ENCODE assay signal across 8 cellular contexts in the genomic region with DNA sequence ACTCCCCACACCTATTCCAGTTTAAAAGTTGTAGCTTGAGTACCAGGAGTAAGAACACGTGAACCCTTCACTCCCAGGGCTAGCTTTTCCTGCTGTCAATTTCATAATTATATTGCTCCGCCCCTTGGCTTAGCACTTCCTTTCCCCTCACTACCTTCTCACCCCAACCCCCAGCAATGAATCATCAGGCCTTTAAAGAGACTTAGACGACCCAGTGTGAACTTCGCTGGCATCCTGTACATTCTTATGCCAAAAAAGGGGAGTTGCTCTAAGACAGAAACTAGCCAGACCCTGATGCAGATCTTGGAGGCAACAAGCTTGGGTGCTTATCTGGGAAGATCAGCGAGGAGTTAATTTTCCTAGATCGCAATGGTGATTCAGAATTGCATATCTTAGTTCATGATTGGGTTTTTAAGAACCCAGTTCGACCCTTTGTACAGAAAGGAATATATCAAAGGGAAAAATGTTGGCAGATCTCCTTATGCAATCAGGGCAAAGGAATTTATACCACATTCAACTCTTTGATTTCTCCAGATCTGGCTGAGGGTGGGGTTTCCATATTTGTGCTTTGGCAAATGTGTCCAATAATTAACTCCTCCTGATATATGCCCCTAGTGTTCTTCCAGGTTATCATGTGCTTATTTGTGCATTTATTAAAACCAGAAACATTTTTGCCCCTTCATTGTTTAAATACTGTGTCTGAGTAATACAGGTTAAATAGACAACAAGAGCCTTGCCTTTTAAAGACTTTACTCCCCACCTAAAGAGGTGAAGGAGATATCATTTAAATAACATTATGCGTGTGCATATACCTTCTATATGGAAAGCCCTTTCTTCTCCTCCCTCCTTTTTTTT. TPM values are rescaled to one million over a fixed set of nuclear protein-coding genes. Genes with fewer than 3 reads are reported as not detected.
DNase-seq lines count a peak whose midpoint lies in the region; ATAC-seq and TF ChIP-seq lines count a peak whose summit lies in the region.

No MANE protein-coding gene starts in this region.

- H3K36me3 ChIP-seq in Caco-2 (ENCODE audit: control insufficient read depth, insufficient read depth, low read length): no peaks in the 10 kb centered on the region

- intact Hi-C loops in Caco-2 (cut with micrococcal nuclease; ENCODE audit: unreplicated experiment): no loop called here

- H3K4me3 Mint-ChIP-seq in activated T-cell treated with anti-CD3 and anti-CD28 coated beads, Interleukin-2, amount 50 U/mL, for 4 hours: no peak overlapping the region
- H3K4me3 Mint-ChIP-seq in Caco-2 (ENCODE audit: unreplicated experiment): no peak overlapping the region

- ATAC-seq in activated T-cell treated with anti-CD3 and anti-CD28 coated beads, Interleukin-2, amount 50 U/mL, for 4 hours: peak; percentile 83
- ATAC-seq in HG03039 (IDR thresholded peaks at IDR 0.05; ENCODE audit: unreplicated experiment) (no peak), GM18858 (IDR thresholded peaks at IDR 0.05; ENCODE audit: unreplicated experiment) (no peak)

- H3K27me3 ChIP-seq in Caco-2 (replicated peaks; ENCODE audit: control insufficient read depth, insufficient read depth, low read length): no peaks in the 10 kb centered on the region

- no peaks in the 10 kb centered on the region for H3K9me3 Mint-ChIP-seq in activated T-cell treated with anti-CD3 and anti-CD28 coated beads, Interleukin-2, amount 50 U/mL, for 4 hours
- no peaks in the 10 kb centered on the region for H3K9me3 Mint-ChIP-seq in Caco-2 (ENCODE audit: unreplicated experiment)

- H3K36me3 Mint-ChIP-seq in activated T-cell treated with anti-CD3 and anti-CD28 coated beads, Interleukin-2, amount 50 U/mL, for 4 hours (ENCODE audit: insufficient read depth): peaks cover 5% of the 10 kb centered on the region
- H3K36me3 Mint-ChIP-seq in Caco-2 (ENCODE audit: insufficient read depth, unreplicated experiment): peaks cover 4% of the 10 kb centered on the region

- H3K27me3 Mint-ChIP-seq in activated T-cell treated with anti-CD3 and anti-CD28 coated beads, Interleukin-2, amount 50 U/mL, for 4 hours (ENCODE audit: low read depth): no peaks in the 10 kb centered on the region
- peaks cover under 1% of the 10 kb centered on the region for H3K27me3 Mint-ChIP-seq in Caco-2 (ENCODE audit: insufficient read depth, unreplicated experiment)

- H3K9me3 ChIP-seq in Caco-2: no peaks in the 10 kb centered on the region

- peaks cover 12% of the 10 kb centered on the region for H3K4me1 ChIP-seq in Caco-2

- TF ChIP-seq CTCF in GM20000 (IDR thresholded peaks at IDR 0.05; ENCODE audit: extremely low read depth, missing control alignments): no peak
- TF ChIP-seq CTCF in Caco-2 (IDR thresholded peaks at IDR 0.05; ENCODE audit: insufficient read depth in 1 of 2, low read depth in 1 of 2, low read length in 1 of 2, severe bottlenecking in 1 of 2, unreplicated experiment in 1 of 2): no peak

- CTCF ChIA-PET in Caco-2 (lab: Charles Lee): interaction anchor here (1.1 to 1.4 kb wide), 2 partner anchors 15 to 255 kb away, joined by 4 read pairs; no protein-coding TSS in a partner anchor

- DNase-seq in GM20000 (ENCODE audit: low spot score): peak; percentile 14
- DNase-seq in OCI-M1 (lab: John Stamatoyannopoulos, UW): peak; percentile 76
- DNase-seq in activated T-cell treated with anti-CD3 and anti-CD28 coated beads, Interleukin-2, amount 50 U/mL, for 4 hours: peak; percentile 57
- peak; percentile 77 for DNase-seq in glomerular endothelial cell (ENCODE audit: extremely low read depth, low read depth, low spot score)
- DNase-seq in stimulated activated CD4-positive, alpha-beta T cell treated with anti-CD3 and anti-CD28 coated beads, Interleukin-12 subunit alpha, Interleukin-12 subunit beta, amount 100 ng/mL, for 48 hours (ENCODE audit: low read depth in 2 of 3, low spot score in 1 of 3): peak; percentile 8 to 54 (median 35)
- DNase-seq in Caco-2: no peak

- BruUV-seq in Caco-2 (replicated peaks; lab: Mats Ljungman, UMichigan): no TSS peak

- no peak overlapping the region for H3K4me3 ChIP-seq in Caco-2 (ENCODE audit: low read depth, low read length)

- peaks cover 65% of the 10 kb centered on the region for H3K4me1 Mint-ChIP-seq in activated T-cell treated with anti-CD3 and anti-CD28 coated beads, Interleukin-2, amount 50 U/mL, for 4 hours (ENCODE audit: low read depth)
- peaks cover 24% of the 10 kb centered on the region for H3K4me1 Mint-ChIP-seq in Caco-2 (ENCODE audit: low read depth, unreplicated experiment)

- POLR2A ChIA-PET in Caco-2 (lab: Charles Lee): no interaction called here

- H3K27ac Mint-ChIP-seq in Caco-2 (ENCODE audit: unreplicated experiment): no peak overlapping the region

RNA-seq across cellular contexts. Expression of gene ATXN1, which starts 8.1 kb away (rescaled TPM):
- 10 to 100 TPM; 39.5 to 63.8 (median 45.1) TPM for total RNA-seq in activated T-cell treated with anti-CD3 and anti-CD28 coated beads, Interleukin-2, amount 50 U/mL, for 4 hours
- total RNA-seq in glomerular endothelial cell: 13.1 and 23.7 TPM in 2 replicates
- total RNA-seq in Caco-2 (2022): 14.2 and 15.2 TPM in 2 replicates

Comparison
In these comparisons a context has a peak if more than half of its experiments do, and no peak if none do; other contexts are left out.
1. DNase-seq: peak in GM20000 (single experiment), OCI-M1 (single experiment), activated T-cell treated with anti-CD3 and anti-CD28 coated beads, Interleukin-2, amount 50 U/mL, for 4 hours (single experiment), glomerular endothelial cell (single experiment) and stimulated activated CD4-positive, alpha-beta T cell treated with anti-CD3 and anti-CD28 coated beads, Interleukin-12 subunit alpha, Interleukin-12 subunit beta, amount 100 ng/mL, for 48 hours (3 of 3); none in Caco-2 (0 of 2).
2. ATAC-seq: peak in activated T-cell treated with anti-CD3 and anti-CD28 coated beads, Interleukin-2, amount 50 U/mL, for 4 hours (2 of 2); none in HG03039 (single experiment) and GM18858 (single experiment).